Comparison of ENCODE assay signal across 26 cellular contexts in the genomic region with DNA sequence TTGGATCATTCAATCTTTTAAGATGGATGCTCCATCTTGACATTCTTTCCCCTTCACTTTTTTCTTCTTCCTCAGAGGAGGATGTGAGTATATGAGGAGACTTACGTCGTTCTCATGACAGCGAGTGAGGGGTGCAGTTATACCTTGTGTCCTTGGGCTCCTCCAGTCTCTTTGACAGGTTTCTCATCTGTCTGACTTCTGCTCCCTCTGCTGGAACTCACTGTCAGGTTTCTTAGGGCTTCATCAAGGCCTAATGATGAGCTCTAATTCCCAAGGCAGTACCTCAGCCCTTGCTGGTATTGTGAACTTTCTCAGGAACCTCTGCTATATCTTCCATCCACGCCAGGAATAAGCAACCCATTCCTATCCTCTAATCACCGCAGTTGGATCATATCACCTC.
A peak's percentile ranks its signal among the peaks of the same experiment; 100 is the strongest.
DNase-seq lines count a peak whose midpoint lies in the region; ATAC-seq and TF ChIP-seq lines count a peak whose summit lies in the region.
"Had no signal": no experiment of that assay in that cellular context is flagged by ENCODE, and none has a peak within 500 bp of the region (broad histone marks: within the 10 kb centered on the region; RNA-seq: fewer than 3 reads in every experiment).

No MANE protein-coding gene starts in this region.

- DNase-seq in AG04449 (ENCODE audit: low read depth, low spot score) (no peak), GM13977 (ENCODE audit: low spot score) (no peak), NCI-H69 (lab: John Stamatoyannopoulos, UW) (peak; percentile 17), choroid plexus epithelial cell (ENCODE audit: low read depth) (peak; percentile 4), substantia nigra (lab: John Stamatoyannopoulos, UW) (no peak), GM13976 (ENCODE audit: low spot score) (no peak)
- DNase-seq in activated CD4-positive, alpha-beta T cell treated with anti-CD3 and anti-CD28 coated beads, Interleukin-2, amount 10 ng/mL, durations not matched to agents 7 days and 5 days, result no peak
- no peak for DNase-seq in activated T-cell treated with anti-CD3 and anti-CD28 coated beads, Interleukin-2, amount 50 U/mL, for 4 hours
- DNase-seq: activated CD4-positive, alpha-beta T cell treated with anti-CD3 and anti-CD28 coated beads, Interleukin-2, amount 50 U/mL, for 1 hour; activated CD8-positive, alpha-beta memory T cell treated with anti-CD3 and anti-CD28 coated beads, Interleukin-2, amount 50 U/mL, for 4 hours; CD4-positive, alpha-beta T cell; DMS79; effector CD8-positive, alpha-beta T cell; foreskin melanocyte; islet precursor cell; MV-4-11; NCI-H187 treated with DMSO at 0.1 percent for 48 hours; NCI-H446 treated with DMSO at 0.1 percent for 48 hours; Right ventricle myocardium superior; uterus had no signal

- H3K27ac ChIP-seq in substantia nigra (ENCODE audit: low read depth, low read length, poor library complexity, severe bottlenecking), result no peak overlapping the region
- H3K27ac ChIP-seq: neural progenitor cell, uterus had no signal

- no peak for ATAC-seq in activated T-cell treated with anti-CD3 and anti-CD28 coated beads, Interleukin-2, amount 50 U/mL, for 4 hours
- ATAC-seq: esophagus mucosa had no signal

- CTCF ChIA-PET in AG04449 (lab: Yijun Ruan, JAX), result interaction anchor here (0.6 to 1.1 kb wide), 3 partner anchors 154 to 213 kb away, joined by 3 to 4 read pairs (median 3); no protein-coding TSS in a partner anchor
- CTCF ChIA-PET in activated CD4-positive, alpha-beta T cell treated with anti-CD3 and anti-CD28 coated beads, Interleukin-2, amount 10 ng/mL, durations not matched to agents 7 days and 5 days (lab: Charles Lee), result no interaction called here

- POLR2A ChIA-PET in AG04449 (lab: Yijun Ruan, JAX), result no interaction called here
- POLR2A ChIA-PET in activated CD4-positive, alpha-beta T cell treated with anti-CD3 and anti-CD28 coated beads, Interleukin-2, amount 10 ng/mL, durations not matched to agents 7 days and 5 days (lab: Charles Lee), result no interaction called here

- no peak overlapping the region for H3K27ac Mint-ChIP-seq in activated CD4-positive, alpha-beta T cell treated with anti-CD3 and anti-CD28 coated beads, Interleukin-2, amount 10 ng/mL, durations not matched to agents 7 days and 5 days
- H3K27ac Mint-ChIP-seq: activated naive CD8-positive, alpha-beta T cell; activated T-helper 2 cell treated with anti-CD3 and anti-CD28 coated beads, Interferon-gamma antibody, Interleukin-2, Interleukin-4, amounts not matched to agents 10 μg/mL and 5 μg/mL and 100 μg/mL, durations not matched to agents 14 hours and 24 hours and 36 hours; CD4-positive, alpha-beta T cell; neural progenitor cell; progenitor cell of endocrine pancreas had no signal

- H3K27me3 Mint-ChIP-seq in activated CD4-positive, alpha-beta T cell treated with anti-CD3 and anti-CD28 coated beads, Interleukin-2, amount 10 ng/mL, durations not matched to agents 7 days and 5 days, result no peaks in the 10 kb centered on the region
- no peaks in the 10 kb centered on the region for H3K27me3 Mint-ChIP-seq in activated T-cell treated with anti-CD3 and anti-CD28 coated beads, Interleukin-2, amount 50 U/mL, for 4 hours (ENCODE audit: low read depth)
- H3K27me3 Mint-ChIP-seq: activated naive CD8-positive, alpha-beta T cell; CD4-positive, alpha-beta T cell; progenitor cell of endocrine pancreas had no signal

- TF ChIP-seq CTCF in AG04449 (IDR thresholded peaks at IDR 0.05; ENCODE audit: insufficient read depth, low read length, missing control alignments), result peak; percentile 29
- TF ChIP-seq CTCF in GM13977 (IDR thresholded peaks at IDR 0.05; ENCODE audit: extremely low read depth, insufficient read depth, missing control alignments), result peak; percentile 3
- TF ChIP-seq CTCF in choroid plexus epithelial cell (conservative IDR thresholded peaks at IDR 0.05; ENCODE audit: low read depth, low read length), result peak; percentile 17
- TF ChIP-seq CTCF in GM13976 (IDR thresholded peaks at IDR 0.05; ENCODE audit: borderline replicate concordance, control extremely low read depth, extremely low read depth, insufficient read depth, missing control alignments), result no peak

- H3K4me3 ChIP-seq in AG04449 (ENCODE audit: low read depth, low read length), result no peak overlapping the region
- H3K4me3 ChIP-seq in choroid plexus epithelial cell (ENCODE audit: low read depth, low read length), result no peak overlapping the region
- H3K4me3 ChIP-seq: lung, neural progenitor cell, uterus had no signal

- no peaks in the 10 kb centered on the region for H3K36me3 Mint-ChIP-seq in activated CD4-positive, alpha-beta T cell treated with anti-CD3 and anti-CD28 coated beads, Interleukin-2, amount 10 ng/mL, durations not matched to agents 7 days and 5 days (ENCODE audit: low read depth)
- no peaks in the 10 kb centered on the region for H3K36me3 Mint-ChIP-seq in activated T-cell treated with anti-CD3 and anti-CD28 coated beads, Interleukin-2, amount 50 U/mL, for 4 hours (ENCODE audit: insufficient read depth)
- H3K36me3 Mint-ChIP-seq: activated naive CD8-positive, alpha-beta T cell; neural progenitor cell had no signal

- in situ Hi-C loops in GM13977 (cut with MboI; ENCODE audit: low pct_unique_long_range_greater_than_20kb, low sequenced_read_pairs, unreplicated experiment), result no loop called here
- in situ Hi-C loops in GM13976 (cut with MboI; ENCODE audit: low sequenced_read_pairs, unreplicated experiment), result no loop called here

- H3K9me3 Mint-ChIP-seq in activated CD4-positive, alpha-beta T cell treated with anti-CD3 and anti-CD28 coated beads, Interleukin-2, amount 10 ng/mL, durations not matched to agents 7 days and 5 days, result peaks cover 2% of the 10 kb centered on the region
- peaks cover 14% of the 10 kb centered on the region for H3K9me3 Mint-ChIP-seq in activated T-cell treated with anti-CD3 and anti-CD28 coated beads, Interleukin-2, amount 50 U/mL, for 4 hours
- H3K9me3 Mint-ChIP-seq: neural progenitor cell had no signal

- no peak overlapping the region for H3K4me3 Mint-ChIP-seq in activated CD4-positive, alpha-beta T cell treated with anti-CD3 and anti-CD28 coated beads, Interleukin-2, amount 10 ng/mL, durations not matched to agents 7 days and 5 days
- H3K4me3 Mint-ChIP-seq in activated T-cell treated with anti-CD3 and anti-CD28 coated beads, Interleukin-2, amount 50 U/mL, for 4 hours, result no peak overlapping the region
- H3K4me3 Mint-ChIP-seq: activated naive CD8-positive, alpha-beta T cell; CD4-positive, alpha-beta T cell; neural progenitor cell had no signal

- no peaks in the 10 kb centered on the region for H3K4me1 Mint-ChIP-seq in activated CD4-positive, alpha-beta T cell treated with anti-CD3 and anti-CD28 coated beads, Interleukin-2, amount 10 ng/mL, durations not matched to agents 7 days and 5 days
- no peaks in the 10 kb centered on the region for H3K4me1 Mint-ChIP-seq in activated T-cell treated with anti-CD3 and anti-CD28 coated beads, Interleukin-2, amount 50 U/mL, for 4 hours (ENCODE audit: low read depth)

Comparison
In these comparisons a context has a peak if more than half of its experiments do, and no peak if none do; other contexts are left out.
1. DNase-seq: peak in NCI-H69 (single experiment) and choroid plexus epithelial cell (single experiment); none in AG04449 (single experiment), GM13977 (single experiment), activated CD4-positive, alpha-beta T cell treated with anti-CD3 and anti-CD28 coated beads, Interleukin-2, amount 10 ng/mL, durations not matched to agents 7 days and 5 days (single experiment), activated T-cell treated with anti-CD3 and anti-CD28 coated beads, Interleukin-2, amount 50 U/mL, for 4 hours (single experiment), substantia nigra (0 of 49) and GM13976 (single experiment).